8 cellular contexts compared by ENCODE assay signal in the genomic region with DNA sequence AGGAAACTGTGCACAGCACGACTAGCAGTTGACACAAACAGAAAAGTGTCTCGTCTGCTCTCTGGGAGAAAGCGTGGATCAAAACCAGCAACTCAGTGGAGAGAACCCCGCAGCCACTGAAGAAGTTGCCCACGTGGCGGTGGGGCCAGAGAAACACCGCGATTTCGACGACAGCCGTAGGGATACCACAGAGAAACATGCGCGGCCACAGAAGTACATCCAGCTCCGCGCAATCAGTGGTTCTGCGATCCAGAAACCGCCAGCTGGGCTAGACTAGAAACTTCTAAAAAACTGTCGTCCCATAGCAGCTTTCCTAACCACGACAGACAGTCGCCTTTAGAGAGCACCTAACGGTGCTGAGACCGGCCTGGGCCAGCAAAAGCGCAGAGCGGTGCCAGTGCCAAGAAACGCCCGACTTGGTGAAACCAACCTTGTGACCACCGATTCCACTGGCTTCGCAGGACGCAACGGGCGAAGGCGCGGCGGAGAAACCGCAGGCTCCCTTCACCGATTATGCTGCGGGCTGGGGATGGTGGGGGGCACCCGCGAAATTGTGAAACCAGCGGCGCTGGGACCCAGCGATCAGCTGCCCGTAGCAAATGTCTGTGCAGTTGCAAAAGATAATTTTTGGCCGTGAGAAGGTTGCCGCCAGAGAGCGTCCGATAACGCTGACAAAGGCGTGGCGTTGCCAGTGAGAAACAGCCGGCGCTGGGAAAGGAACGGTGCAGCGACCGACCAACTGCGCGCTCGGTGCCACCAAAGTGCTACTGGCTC.
DNase-seq lines count a peak whose midpoint lies in the region; TF ChIP-seq lines count a peak whose summit lies in the region.

No MANE protein-coding gene starts in this region.

- H3K4me3 ChIP-seq in HFF-Myc (replicated peaks; ENCODE audit: low read depth, low read length) (peak overlapping the region; percentile 62), iPS DF 6.9 (ENCODE audit: low read length) (peak overlapping the region; percentile 7; the same call in 1 of the 2 replicates), skeletal muscle cell (ENCODE audit: low read depth, low read length) (peak overlapping the region; percentile 62)

- no peak overlapping the region for H3K27ac ChIP-seq in iPS DF 6.9 (ENCODE audit: low read length)

- TF ChIP-seq CTCF in GM12872 (IDR thresholded peaks at IDR 0.05; ENCODE audit: insufficient read depth, low read depth, low read length) (peak; percentile 22; the same call in 1 of the 3 replicates), HFF-Myc (IDR thresholded peaks at IDR 0.05; ENCODE audit: low read depth, low read length, missing control alignments) (no peak)

- peaks cover 1% of the 10 kb centered on the region; the same call in 1 of the 2 replicates for H3K4me1 ChIP-seq in iPS DF 6.9 (ENCODE audit: control insufficient read depth, insufficient read depth, low read length)

- H3K36me3 ChIP-seq in iPS DF 6.9 (ENCODE audit: control insufficient read depth, insufficient read depth, low read length) = no peaks in the 10 kb centered on the region

- no CpG with 5 or more reads among the region's 58 CpGs for WGBS in iPS DF 6.9 (ENCODE audit: insufficient coverage, insufficient read length)

- DNase-seq in HFF-Myc (ENCODE audit: extremely low read depth, low read depth) (no peak), NCI-H1092 (lab: John Stamatoyannopoulos, UW) (peak; percentile 79), SW 1271 (lab: John Stamatoyannopoulos, UW) (peak; percentile 80 to 85), anterior cingulate cortex (lab: John Stamatoyannopoulos, UW) (peak in 38 of 58 donors; percentile 40 to 84 (median 67)), iPS DF 6.9 (ENCODE audit: low read depth, low spot score) (no peak), skeletal muscle cell (ENCODE audit: low read depth) (no peak), iPS-NIHi7 (ENCODE audit: extremely low spot score) (no peak)

- H3K9me3 ChIP-seq in iPS DF 6.9 (ENCODE audit: control insufficient read depth, insufficient read depth, low read length) = no peaks in the 10 kb centered on the region

- peaks cover 64% of the 10 kb centered on the region for H3K27me3 ChIP-seq in iPS DF 6.9 (ENCODE audit: control insufficient read depth, insufficient read depth, low read length)

Comparison
In these comparisons a context has a peak if more than half of its experiments do, and no peak if none do; other contexts are left out.
1. DNase-seq: peak in NCI-H1092 (single experiment), SW 1271 (2 of 2) and anterior cingulate cortex (38 of 58); none in HFF-Myc (single experiment), iPS DF 6.9 (single experiment), skeletal muscle cell (single experiment) and iPS-NIHi7 (single experiment).
2. H3K4me3 ChIP-seq: peak in every context shown above with its lines; median percentile 62 in HFF-Myc; 62 in skeletal muscle cell; 7 in iPS DF 6.9.